In genomic region chr13:108266316-108266936, GRCh38 we compare ENCODE assay signal across 12 cellular contexts. TPM values are rescaled to one million over a fixed set of nuclear protein-coding genes. Genes with fewer than 3 reads are reported as not detected.
DNase-seq lines count a peak whose midpoint lies in the region; ATAC-seq lines count a peak whose summit lies in the region.
"Had no signal": no experiment of that assay in that cellular context is flagged by ENCODE, and none has a peak within 500 bp of the region (broad histone marks: within the 10 kb centered on the region; RNA-seq: fewer than 3 reads in every experiment).

No MANE protein-coding gene starts in this region.

- intact Hi-C loops in naive thymus-derived CD4-positive, alpha-beta T cell (cut with micrococcal nuclease): loop anchor here in 1 of 2 donors (5.0 kb wide), 1 partner anchor 1521 kb away; the partner anchor contains the start of gene IRS2

- peak overlapping the region; percentile 20 for H3K27ac ChIP-seq in naive thymus-derived CD4-positive, alpha-beta T cell (ENCODE audit: low read depth, low read length)
- H3K27ac ChIP-seq: SJSA1 had no signal

- no peaks in the 10 kb centered on the region for H3K27me3 ChIP-seq in naive thymus-derived CD4-positive, alpha-beta T cell (ENCODE audit: control insufficient read depth in 2 of 2, insufficient read depth in 2 of 2, low read length in 2 of 2)
- H3K27me3 ChIP-seq: SJSA1 had no signal

- no peak for DNase-seq in T-helper 2 cell treated with Interferon-gamma antibody and Interleukin-4, amounts not matched to agents 5 μg/mL and 100 μg/mL, for 36 hours (ENCODE audit: low spot score)
- DNase-seq in T-helper 2 cell: no peak
- peak; percentile 65 for DNase-seq in KG1 (lab: John Stamatoyannopoulos, UW)
- DNase-seq in activated CD8-positive, alpha-beta T cell treated with anti-CD3 and anti-CD28 coated beads, Interleukin-2, amount 10 ng/mL, durations not matched to agents 7 days and 5 days: no peak
- peak in 1 of 9 donors; percentile 3 for DNase-seq in naive thymus-derived CD4-positive, alpha-beta T cell
- no peak for DNase-seq in COR-L47 (lab: John Stamatoyannopoulos, UW)
- DNase-seq in effector memory CD8-positive, alpha-beta T cell: no peak
- no peak for DNase-seq in kidney tubule cell (ENCODE audit: low spot score)
- DNase-seq: ACHN, cerebellar nuclear complex, NCI-H2171 had no signal

- no peaks in the 10 kb centered on the region for H3K9me3 Mint-ChIP-seq in T-helper 2 cell treated with Interferon-gamma antibody and Interleukin-4, amounts not matched to agents 5 μg/mL and 100 μg/mL, for 36 hours
- H3K9me3 Mint-ChIP-seq in activated CD8-positive, alpha-beta T cell treated with anti-CD3 and anti-CD28 coated beads, Interleukin-2, amount 10 ng/mL, durations not matched to agents 7 days and 5 days (ENCODE audit: insufficient read depth): no peaks in the 10 kb centered on the region
- H3K9me3 Mint-ChIP-seq in naive thymus-derived CD4-positive, alpha-beta T cell: peaks cover 0 to 4% (median 0%) of the 10 kb centered on the region in 11 donors
- H3K9me3 Mint-ChIP-seq in effector memory CD8-positive, alpha-beta T cell: no peaks in the 10 kb centered on the region

- ATAC-seq in activated CD8-positive, alpha-beta T cell treated with anti-CD3 and anti-CD28 coated beads, Interleukin-2, amount 10 ng/mL, durations not matched to agents 7 days and 5 days: no peak
- peak; percentile 10 for ATAC-seq in naive thymus-derived CD4-positive, alpha-beta T cell
- no peak for ATAC-seq in effector memory CD8-positive, alpha-beta T cell (replicated peaks)

- peak overlapping the region; percentile 37 for H3K4me3 Mint-ChIP-seq in T-helper 2 cell treated with Interferon-gamma antibody and Interleukin-4, amounts not matched to agents 5 μg/mL and 100 μg/mL, for 36 hours
- peak overlapping the region; percentile 13 for H3K4me3 Mint-ChIP-seq in activated CD8-positive, alpha-beta T cell treated with anti-CD3 and anti-CD28 coated beads, Interleukin-2, amount 10 ng/mL, durations not matched to agents 7 days and 5 days
- H3K4me3 Mint-ChIP-seq in naive thymus-derived CD4-positive, alpha-beta T cell: peak overlapping the region; percentile 18 to 78 (median 70)
- peak overlapping the region in 1 of 2 donors; percentile 31 for H3K4me3 Mint-ChIP-seq in effector memory CD8-positive, alpha-beta T cell

- POLR2A ChIA-PET in activated CD8-positive, alpha-beta T cell treated with anti-CD3 and anti-CD28 coated beads, Interleukin-2, amount 10 ng/mL, durations not matched to agents 7 days and 5 days (lab: Charles Lee): no interaction called here
- POLR2A ChIA-PET in naive thymus-derived CD4-positive, alpha-beta T cell (lab: Charles Lee): no interaction called here

- peaks cover 0 to 7% of the 10 kb centered on the region in 2 donors for H3K4me1 ChIP-seq in naive thymus-derived CD4-positive, alpha-beta T cell (ENCODE audit: control insufficient read depth in 2 of 2, insufficient read depth in 2 of 2, low read length in 2 of 2)

- no peaks in the 10 kb centered on the region for H3K27me3 Mint-ChIP-seq in T-helper 2 cell treated with Interferon-gamma antibody and Interleukin-4, amounts not matched to agents 5 μg/mL and 100 μg/mL, for 36 hours (ENCODE audit: low read depth)
- no peaks in the 10 kb centered on the region for H3K27me3 Mint-ChIP-seq in activated CD8-positive, alpha-beta T cell treated with anti-CD3 and anti-CD28 coated beads, Interleukin-2, amount 10 ng/mL, durations not matched to agents 7 days and 5 days (ENCODE audit: low read depth)
- H3K27me3 Mint-ChIP-seq in naive thymus-derived CD4-positive, alpha-beta T cell: no peaks in the 10 kb centered on the region
- no peaks in the 10 kb centered on the region for H3K27me3 Mint-ChIP-seq in effector memory CD8-positive, alpha-beta T cell

- no peak overlapping the region for H3K4me3 ChIP-seq in naive thymus-derived CD4-positive, alpha-beta T cell (ENCODE audit: low read length)
- H3K4me3 ChIP-seq: SJSA1 had no signal

- CTCF ChIA-PET in activated CD8-positive, alpha-beta T cell treated with anti-CD3 and anti-CD28 coated beads, Interleukin-2, amount 10 ng/mL, durations not matched to agents 7 days and 5 days (lab: Charles Lee): no interaction called here
- CTCF ChIA-PET in naive thymus-derived CD4-positive, alpha-beta T cell (lab: Charles Lee): no interaction called here

- H3K27ac Mint-ChIP-seq in T-helper 2 cell treated with Interferon-gamma antibody and Interleukin-4, amounts not matched to agents 5 μg/mL and 100 μg/mL, for 36 hours: no peak overlapping the region
- peak overlapping the region; percentile 77 for H3K27ac Mint-ChIP-seq in activated CD8-positive, alpha-beta T cell treated with anti-CD3 and anti-CD28 coated beads, Interleukin-2, amount 10 ng/mL, durations not matched to agents 7 days and 5 days
- peak overlapping the region; percentile 73 to 96 (median 90) for H3K27ac Mint-ChIP-seq in naive thymus-derived CD4-positive, alpha-beta T cell
- peak overlapping the region in 1 of 2 donors; percentile 50 for H3K27ac Mint-ChIP-seq in effector memory CD8-positive, alpha-beta T cell

- H3K4me1 Mint-ChIP-seq in T-helper 2 cell treated with Interferon-gamma antibody and Interleukin-4, amounts not matched to agents 5 μg/mL and 100 μg/mL, for 36 hours (ENCODE audit: low read depth): peaks cover 30% of the 10 kb centered on the region
- peaks cover 39% of the 10 kb centered on the region for H3K4me1 Mint-ChIP-seq in activated CD8-positive, alpha-beta T cell treated with anti-CD3 and anti-CD28 coated beads, Interleukin-2, amount 10 ng/mL, durations not matched to agents 7 days and 5 days (ENCODE audit: low read depth)
- H3K4me1 Mint-ChIP-seq in naive thymus-derived CD4-positive, alpha-beta T cell: peaks cover 22 to 59% (median 45%) of the 10 kb centered on the region in 7 donors
- peaks cover 18 to 20% of the 10 kb centered on the region in 2 donors for H3K4me1 Mint-ChIP-seq in effector memory CD8-positive, alpha-beta T cell (ENCODE audit: low read depth in 2 of 2)

- no peaks in the 10 kb centered on the region for H3K36me3 ChIP-seq in naive thymus-derived CD4-positive, alpha-beta T cell (ENCODE audit: control insufficient read depth in 2 of 3, insufficient read depth in 3 of 3, low read length in 3 of 3)
- H3K36me3 ChIP-seq: SJSA1 had no signal

- no peaks in the 10 kb centered on the region for H3K36me3 Mint-ChIP-seq in T-helper 2 cell treated with Interferon-gamma antibody and Interleukin-4, amounts not matched to agents 5 μg/mL and 100 μg/mL, for 36 hours (ENCODE audit: low read depth)
- H3K36me3 Mint-ChIP-seq in activated CD8-positive, alpha-beta T cell treated with anti-CD3 and anti-CD28 coated beads, Interleukin-2, amount 10 ng/mL, durations not matched to agents 7 days and 5 days (ENCODE audit: low read depth): peaks cover 7% of the 10 kb centered on the region
- H3K36me3 Mint-ChIP-seq in naive thymus-derived CD4-positive, alpha-beta T cell: peaks cover 0 to 26% (median 13%) of the 10 kb centered on the region in 5 donors
- H3K36me3 Mint-ChIP-seq in effector memory CD8-positive, alpha-beta T cell (ENCODE audit: insufficient read depth): no peaks in the 10 kb centered on the region

- H3K9me3 ChIP-seq in naive thymus-derived CD4-positive, alpha-beta T cell (ENCODE audit: control insufficient read depth in 2 of 3, low read length in 3 of 3): no peaks in the 10 kb centered on the region
- H3K9me3 ChIP-seq: SJSA1 had no signal

RNA-seq across cellular contexts. Expression of gene TNFSF13B, which starts 3.1 kb away (rescaled TPM):
- total RNA-seq in activated CD8-positive, alpha-beta T cell treated with anti-CD3 and anti-CD28 coated beads, Interleukin-2, amount 10 ng/mL, durations not matched to agents 7 days and 5 days: 1 to 10 TPM; 3.1 to 5.2 TPM
- 10 to 100 TPM in 3 of 5 experiments, 1 to 10 TPM in 2; 3.0 to 26.8 (median 12.8) TPM for total RNA-seq in naive thymus-derived CD4-positive, alpha-beta T cell
- polyA plus RNA-seq in naive thymus-derived CD4-positive, alpha-beta T cell: 1 to 10 TPM; 7.8 to 9.0 TPM

RNA-seq across cellular contexts. Expression of gene ABHD13, which starts 48.2 kb away (rescaled TPM):
- total RNA-seq in activated CD8-positive, alpha-beta T cell treated with anti-CD3 and anti-CD28 coated beads, Interleukin-2, amount 10 ng/mL, durations not matched to agents 7 days and 5 days: 1 to 10 TPM; 5.8 to 6.6 TPM
- 10 to 100 TPM; 10.3 to 19.8 (median 12.7) TPM for total RNA-seq in naive thymus-derived CD4-positive, alpha-beta T cell
- 1 to 10 TPM; 7.9 to 8.2 TPM for polyA plus RNA-seq in naive thymus-derived CD4-positive, alpha-beta T cell

RNA-seq across cellular contexts. Expression of gene LIG4, which starts 51.1 kb away (rescaled TPM):
- 1 to 10 TPM; 6.9 to 8.0 TPM for total RNA-seq in activated CD8-positive, alpha-beta T cell treated with anti-CD3 and anti-CD28 coated beads, Interleukin-2, amount 10 ng/mL, durations not matched to agents 7 days and 5 days
- total RNA-seq in naive thymus-derived CD4-positive, alpha-beta T cell: 10 to 100 TPM in 2 of 5 experiments, 1 to 10 TPM in 3; 2.7 to 10.4 (median 9.1) TPM
- polyA plus RNA-seq in naive thymus-derived CD4-positive, alpha-beta T cell: 10 to 100 TPM in 1 of 2 donors, 1 to 10 TPM in 1; 6.1 to 10.1 TPM
